20 cellular contexts compared by ENCODE assay signal in genomic region chr14:91876492-91876891, GRCh38. TPM values are rescaled to one million over a fixed set of nuclear protein-coding genes. Genes with fewer than 3 reads are reported as not detected.
DNase-seq lines count a peak whose midpoint lies in the region; ATAC-seq lines count a peak whose summit lies in the region.
"Had no signal": no experiment of that assay in that cellular context is flagged by ENCODE, and none has a peak within 500 bp of the region (broad histone marks: within the 10 kb centered on the region; RNA-seq: fewer than 3 reads in every experiment).

No MANE protein-coding gene starts in this region.

- no peak overlapping the region for H3K4me3 ChIP-seq in naive thymus-derived CD4-positive, alpha-beta T cell (ENCODE audit: low read length)
- H3K4me3 ChIP-seq: BLaER1 had no signal

- H3K36me3 Mint-ChIP-seq in activated naive CD4-positive, alpha-beta T cell treated with anti-CD3 and anti-CD28 coated beads, Interleukin-2, amount 50 U/mL, for 24 hours, result no peaks in the 10 kb centered on the region
- peaks cover 2% of the 10 kb centered on the region for H3K36me3 Mint-ChIP-seq in T-helper 17 cell (ENCODE audit: low read depth)
- peaks cover 0 to 13% (median 0%) of the 10 kb centered on the region in 5 donors for H3K36me3 Mint-ChIP-seq in naive thymus-derived CD4-positive, alpha-beta T cell
- H3K36me3 Mint-ChIP-seq: IgD-negative memory B cell had no signal

- DNase-seq in activated naive CD4-positive, alpha-beta T cell treated with anti-CD3 and anti-CD28 coated beads, Interleukin-2, amount 50 U/mL, for 16 hours, result no peak
- no peak for DNase-seq in T-helper 17 cell
- no peak for DNase-seq in naive thymus-derived CD4-positive, alpha-beta T cell
- DNase-seq in activated CD8-positive, alpha-beta memory T cell treated with anti-CD3 and anti-CD28 coated beads for 24 hours, result no peak
- no peak for DNase-seq in NCI-H526 (lab: John Stamatoyannopoulos, UW)
- DNase-seq: 8988T, Caco-2, DMS153, EL, NCI-H1930, NCI-H2171, NCI-H446, NCI-H748 treated with DMSO at 0.1 percent for 48 hours, SW 1271 had no signal

- H3K27ac Mint-ChIP-seq in activated naive CD4-positive, alpha-beta T cell treated with anti-CD3 and anti-CD28 coated beads, Interleukin-2, amount 50 U/mL, for 24 hours, result peak overlapping the region; percentile 36
- H3K27ac Mint-ChIP-seq in T-helper 17 cell, result peak overlapping the region; percentile 100
- H3K27ac Mint-ChIP-seq in naive thymus-derived CD4-positive, alpha-beta T cell, result peak overlapping the region; percentile 29 to 100 (median 98)

- no peak for ATAC-seq in T-helper 17 cell
- ATAC-seq in naive thymus-derived CD4-positive, alpha-beta T cell, result no peak
- ATAC-seq in GM19351 (IDR thresholded peaks at IDR 0.05; ENCODE audit: unreplicated experiment), result no peak
- no peak for ATAC-seq in GM21723 (IDR thresholded peaks at IDR 0.05; ENCODE audit: unreplicated experiment)

- CTCF ChIA-PET in naive thymus-derived CD4-positive, alpha-beta T cell (lab: Charles Lee), result interaction anchor here (0.6 to 1.0 kb wide), 2 partner anchors 35 to 1842 kb away, joined by 3 to 5 read pairs; no protein-coding TSS in a partner anchor

- no peaks in the 10 kb centered on the region for H3K27me3 Mint-ChIP-seq in activated naive CD4-positive, alpha-beta T cell treated with anti-CD3 and anti-CD28 coated beads, Interleukin-2, amount 50 U/mL, for 24 hours
- no peaks in the 10 kb centered on the region for H3K27me3 Mint-ChIP-seq in T-helper 17 cell
- H3K27me3 Mint-ChIP-seq in naive thymus-derived CD4-positive, alpha-beta T cell, result no peaks in the 10 kb centered on the region
- H3K27me3 Mint-ChIP-seq: IgD-negative memory B cell had no signal

- no peaks in the 10 kb centered on the region for H3K36me3 ChIP-seq in naive thymus-derived CD4-positive, alpha-beta T cell (ENCODE audit: control insufficient read depth in 2 of 3, insufficient read depth in 3 of 3, low read length in 3 of 3)
- H3K36me3 ChIP-seq: BLaER1 had no signal

- peaks cover 92% of the 10 kb centered on the region for H3K4me1 Mint-ChIP-seq in activated naive CD4-positive, alpha-beta T cell treated with anti-CD3 and anti-CD28 coated beads, Interleukin-2, amount 50 U/mL, for 24 hours
- H3K4me1 Mint-ChIP-seq in T-helper 17 cell, result peaks cover 52% of the 10 kb centered on the region
- peaks cover 75 to 100% (median 96%) of the 10 kb centered on the region in 7 donors for H3K4me1 Mint-ChIP-seq in naive thymus-derived CD4-positive, alpha-beta T cell

- no peaks in the 10 kb centered on the region for H3K9me3 Mint-ChIP-seq in activated naive CD4-positive, alpha-beta T cell treated with anti-CD3 and anti-CD28 coated beads, Interleukin-2, amount 50 U/mL, for 24 hours
- H3K9me3 Mint-ChIP-seq in naive thymus-derived CD4-positive, alpha-beta T cell, result peaks cover 0 to 4% (median 0%) of the 10 kb centered on the region in 11 donors
- H3K9me3 Mint-ChIP-seq: IgD-negative memory B cell had no signal

- POLR2A ChIA-PET in naive thymus-derived CD4-positive, alpha-beta T cell (lab: Charles Lee), result interaction anchor here (0.7 to 7.5 kb wide), 4 partner anchors 9 to 36 kb away, joined by 4 to 245 read pairs (median 73); partner anchors contain the start of gene TC2N

- H3K4me1 ChIP-seq in naive thymus-derived CD4-positive, alpha-beta T cell (ENCODE audit: control insufficient read depth in 2 of 2, insufficient read depth in 2 of 2, low read length in 2 of 2), result peaks cover 57 to 78% of the 10 kb centered on the region in 2 donors

- H3K4me3 Mint-ChIP-seq in activated naive CD4-positive, alpha-beta T cell treated with anti-CD3 and anti-CD28 coated beads, Interleukin-2, amount 50 U/mL, for 24 hours, result no peak overlapping the region
- H3K4me3 Mint-ChIP-seq in T-helper 17 cell, result no peak overlapping the region
- peak overlapping the region in 2 of 10 donors; percentile 10 to 89 for H3K4me3 Mint-ChIP-seq in naive thymus-derived CD4-positive, alpha-beta T cell
- H3K4me3 Mint-ChIP-seq: IgD-negative memory B cell had no signal

- H3K27ac ChIP-seq in naive thymus-derived CD4-positive, alpha-beta T cell (ENCODE audit: low read depth, low read length), result no peak overlapping the region
- H3K27ac ChIP-seq: BLaER1 had no signal

- no peaks in the 10 kb centered on the region for H3K9me3 ChIP-seq in T-helper 17 cell (ENCODE audit: control insufficient read depth, low read length, poor library complexity, severe bottlenecking)
- H3K9me3 ChIP-seq in naive thymus-derived CD4-positive, alpha-beta T cell (ENCODE audit: control insufficient read depth in 2 of 3, low read length in 3 of 3), result no peaks in the 10 kb centered on the region
- H3K9me3 ChIP-seq: BLaER1, Caco-2 had no signal

- intact Hi-C loops in naive thymus-derived CD4-positive, alpha-beta T cell (cut with micrococcal nuclease), result loop anchor here in 1 of 2 donors (10.0 kb wide), 2 partner anchors 552 to 778 kb away; no protein-coding TSS in a partner anchor

- no peaks in the 10 kb centered on the region for H3K27me3 ChIP-seq in naive thymus-derived CD4-positive, alpha-beta T cell (ENCODE audit: control insufficient read depth in 2 of 2, insufficient read depth in 2 of 2, low read length in 2 of 2)
- H3K27me3 ChIP-seq: BLaER1 had no signal

RNA-seq across cellular contexts. Expression of gene TC2N, which starts 9.2 kb away (rescaled TPM):
- 100 to 1,000 TPM; 178 to 214 TPM for total RNA-seq in T-helper 17 cell
- total RNA-seq in naive thymus-derived CD4-positive, alpha-beta T cell, result 100 to 1,000 TPM; 158 to 301 (median 246) TPM
- 100 to 1,000 TPM; 167 to 193 TPM for polyA plus RNA-seq in naive thymus-derived CD4-positive, alpha-beta T cell
- total RNA-seq: HT1080 had no signal

Comparison
In these comparisons a context has a peak if more than half of its experiments do, and no peak if none do; other contexts are left out.
1. H3K27ac Mint-ChIP-seq: peak in every context shown above with its lines; median percentile 100 in T-helper 17 cell; 98 in naive thymus-derived CD4-positive, alpha-beta T cell; 36 in activated naive CD4-positive, alpha-beta T cell treated with anti-CD3 and anti-CD28 coated beads, Interleukin-2, amount 50 U/mL, for 24 hours.